In genomic region chr9:132694144-132694543, GRCh38 we compare ENCODE assay signal across 10 cellular contexts. TPM values are rescaled to one million over a fixed set of nuclear protein-coding genes. Genes with fewer than 3 reads are reported as not detected.
DNase-seq lines count a peak whose midpoint lies in the region; ATAC-seq and TF ChIP-seq lines count a peak whose summit lies in the region.
"Had no signal": no experiment of that assay in that cellular context is flagged by ENCODE, and none has a peak within 500 bp of the region (broad histone marks: within the 10 kb centered on the region; RNA-seq: fewer than 3 reads in every experiment).

No MANE protein-coding gene starts in this region.

- DNase-seq in activated T-cell treated with anti-CD3 and anti-CD28 coated beads, Interleukin-2, amount 50 U/mL, for 72 hours, result peak in 1 of 2 donors; percentile 11
- DNase-seq in activated T-cell treated with anti-CD3 and anti-CD28 coated beads, Interleukin-2, amount 50 U/mL, for 48 hours, result no peak
- DNase-seq in choroid plexus epithelial cell (ENCODE audit: low read depth) (peak; percentile 19), retinal pigment epithelial cell (ENCODE audit: low read depth) (no peak), SW480 (ENCODE audit: low spot score) (no peak)
- DNase-seq: glutamatergic neuron, right cardiac atrium had no signal

- TF ChIP-seq CTCF in LNCAP (IDR thresholded peaks at IDR 0.05) (peak; percentile 33; the same call in 1 of the 2 replicates), choroid plexus epithelial cell (conservative IDR thresholded peaks at IDR 0.05; ENCODE audit: low read depth, low read length) (peak; percentile 26), retinal pigment epithelial cell (conservative IDR thresholded peaks at IDR 0.05; ENCODE audit: low read depth, low read length) (peak; percentile 21)

- no peak overlapping the region for H3K4me3 ChIP-seq in choroid plexus epithelial cell (ENCODE audit: low read depth, low read length)
- H3K4me3 ChIP-seq in retinal pigment epithelial cell (ENCODE audit: low read length), result no peak overlapping the region

- peak; percentile 59 to 67 for ATAC-seq in activated T-cell treated with anti-CD3 and anti-CD28 coated beads, Interleukin-2, amount 50 U/mL, for 72 hours (replicated peaks in 1 of 2)
- ATAC-seq in HG02840 (IDR thresholded peaks at IDR 0.05; ENCODE audit: low FRiP score, unreplicated experiment) (no peak), GM19351 (IDR thresholded peaks at IDR 0.05; ENCODE audit: unreplicated experiment) (no peak)
- ATAC-seq: right cardiac atrium had no signal

- peaks cover 7% of the 10 kb centered on the region for H3K27me3 Mint-ChIP-seq in activated T-cell treated with anti-CD3 and anti-CD28 coated beads, Interleukin-2, amount 50 U/mL, for 72 hours (ENCODE audit: low read depth)

- H3K4me3 Mint-ChIP-seq in activated T-cell treated with anti-CD3 and anti-CD28 coated beads, Interleukin-2, amount 50 U/mL, for 72 hours, result no peak overlapping the region

- H3K36me3 Mint-ChIP-seq in activated T-cell treated with anti-CD3 and anti-CD28 coated beads, Interleukin-2, amount 50 U/mL, for 72 hours (ENCODE audit: insufficient read depth in 2 of 2), result peaks cover 17 to 47% of the 10 kb centered on the region in 2 donors

- peaks cover 19 to 20% of the 10 kb centered on the region in 2 donors for H3K9me3 Mint-ChIP-seq in activated T-cell treated with anti-CD3 and anti-CD28 coated beads, Interleukin-2, amount 50 U/mL, for 72 hours

- no peaks in the 10 kb centered on the region for H3K4me1 Mint-ChIP-seq in activated T-cell treated with anti-CD3 and anti-CD28 coated beads, Interleukin-2, amount 50 U/mL, for 72 hours (ENCODE audit: low read depth)

- H3K27ac Mint-ChIP-seq in activated T-cell treated with anti-CD3 and anti-CD28 coated beads, Interleukin-2, amount 50 U/mL, for 72 hours, result no peak overlapping the region

RNA-seq across cellular contexts. Expression of gene GTF3C4, which starts 23.9 kb away (rescaled TPM):
- 10 to 100 TPM; 13.8 to 16.0 TPM for total RNA-seq in activated T-cell treated with anti-CD3 and anti-CD28 coated beads, Interleukin-2, amount 50 U/mL, for 72 hours

RNA-seq across cellular contexts. Expression of gene DDX31, which starts 24.4 kb away (rescaled TPM):
- total RNA-seq in activated T-cell treated with anti-CD3 and anti-CD28 coated beads, Interleukin-2, amount 50 U/mL, for 72 hours, result 10 to 100 TPM; 13.9 to 16.7 TPM

Comparison
In these comparisons a context has a peak if more than half of its experiments do, and no peak if none do; other contexts are left out.
1. ATAC-seq: peak in activated T-cell treated with anti-CD3 and anti-CD28 coated beads, Interleukin-2, amount 50 U/mL, for 72 hours (2 of 2); none in HG02840 (single experiment) and GM19351 (single experiment).
2. Peak in every context shown above with its lines, with median percentiles within 50 percentile points of each other: CTCF ChIP-seq.